ENCODE assay signal across 26 cellular contexts in genomic region chrY:16715278-16715677, GRCh38.
"Had no signal": no experiment of that assay in that cellular context is flagged by ENCODE, and none has a peak within 500 bp of the region (broad histone marks: within the 10 kb centered on the region; RNA-seq: fewer than 3 reads in every experiment).

No MANE protein-coding gene starts in this region.

- H3K36me3 ChIP-seq: neural progenitor cell, pancreas, prostate gland, spleen, suprapubic skin, tibial artery, transverse colon, upper lobe of right lung, uterus had no signal

- DNase-seq: naive thymus-derived CD4-positive, alpha-beta T cell; natural killer cell; pancreas; right cardiac atrium; spleen; stimulated activated CD4-positive, alpha-beta T cell treated with anti-CD3 and anti-CD28 coated beads, Interleukin-12 subunit alpha, Interleukin-12 subunit beta, amount 100 ng/mL, for 4 hours; stimulated activated CD4-positive, alpha-beta T cell treated with anti-CD3 and anti-CD28 coated beads, Interleukin-1b, Interleukin-23, amount 100 ng/mL, for 48 hours; stimulated activated CD4-positive, alpha-beta T cell treated with anti-CD3 and anti-CD28 coated beads, Interleukin-4, amount 100 ng/mL, for 1 hour; stimulated activated CD4-positive, alpha-beta T cell treated with anti-CD3 and anti-CD28 coated beads, Interleukin-4, amount 100 ng/mL, for 4 hours; stimulated activated CD8-positive, alpha-beta memory T cell treated with anti-CD3 and anti-CD28 coated beads, Interleukin-4, amount 100 ng/mL, for 48 hours; stimulated activated naive CD4-positive, alpha-beta T cell; stimulated activated naive CD8-positive, alpha-beta T cell treated with anti-CD3 and anti-CD28 coated beads, Interleukin-15, amount 100 ng/mL, for 72 hours; stimulated activated naive CD8-positive, alpha-beta T cell treated with anti-CD3 and anti-CD28 coated beads, Interleukin-15, Interleukin-2, amounts not matched to agents 100 U/mL and 50 U/mL, for 24 hours; substantia nigra; testis; tibial artery; transverse colon; upper lobe of right lung; uterus had no signal

- H3K27me3 ChIP-seq: neural progenitor cell, pancreas, spleen, suprapubic skin, testis, tibial artery, transverse colon, upper lobe of right lung, uterus had no signal

- FAIRE-seq: pancreas had no signal

- H3K4me3 ChIP-seq: neural progenitor cell, pancreas, prostate gland, skin epidermis, smooth muscle cell, spleen, suprapubic skin, testis, tibial artery, transverse colon, upper lobe of right lung, uterus had no signal

- ATAC-seq: naive thymus-derived CD4-positive, alpha-beta T cell; natural killer cell; pancreas; right cardiac atrium; sciatic nerve; stimulated activated memory B cell treated with anti-CD40 and anti-IgM and Interleukin-4, amounts not matched to agents 10 μg/mL and 1 μg/mL and 100 μg/mL, for 72 hours; stimulated activated naive CD8-positive, alpha-beta T cell treated with anti-CD3 and anti-CD28 coated beads, Interleukin-15, amount 100 ng/mL, for 72 hours; stimulated activated naive CD8-positive, alpha-beta T cell treated with anti-CD3 and anti-CD28 coated beads, Interleukin-15, Interleukin-2, amounts not matched to agents 100 U/mL and 50 U/mL, for 24 hours; upper lobe of right lung had no signal
